ENCODE assay signal across 14 cellular contexts in the genomic region with DNA sequence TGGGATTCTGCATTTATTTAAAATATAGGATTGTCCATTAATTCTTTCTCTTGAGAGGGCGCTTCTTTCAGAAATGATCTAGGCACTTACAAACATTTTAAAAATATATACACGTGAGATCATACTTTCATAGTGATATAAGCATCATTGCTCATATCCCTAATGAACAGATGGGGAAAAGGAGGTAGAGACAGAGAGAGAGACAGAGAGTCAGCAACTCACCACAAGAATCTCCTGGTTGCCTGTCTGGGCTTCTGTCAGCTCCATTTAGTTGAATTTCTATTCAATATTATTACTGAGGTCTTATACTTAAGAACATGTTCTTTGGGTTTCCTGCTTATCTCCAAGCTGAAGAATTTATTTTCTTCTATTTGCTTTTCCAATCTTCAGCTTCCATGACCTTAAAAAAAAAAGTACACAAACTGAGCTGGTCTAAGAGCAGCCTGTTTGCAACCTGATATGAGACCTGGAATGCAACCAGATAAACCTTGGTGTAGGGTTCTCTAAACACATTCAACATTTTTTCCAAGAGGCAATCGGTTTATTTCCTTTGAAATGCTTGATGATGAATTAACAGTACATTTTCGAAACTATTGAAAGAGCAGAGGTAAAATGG. TPM values are rescaled to one million over a fixed set of nuclear protein-coding genes. Genes with fewer than 3 reads are reported as not detected.
DNase-seq lines count a peak whose midpoint lies in the region; ATAC-seq and TF ChIP-seq lines count a peak whose summit lies in the region.
"Had no signal": no experiment of that assay in that cellular context is flagged by ENCODE, and none has a peak within 500 bp of the region (broad histone marks: within the 10 kb centered on the region; RNA-seq: fewer than 3 reads in every experiment).

No MANE protein-coding gene starts in this region.

- no peaks in the 10 kb centered on the region for H3K9me3 ChIP-seq in heart right ventricle
- no peaks in the 10 kb centered on the region for H3K9me3 ChIP-seq in PC-3 (ENCODE audit: low read length)
- H3K9me3 ChIP-seq in hepatocyte (ENCODE audit: low read depth) = no peaks in the 10 kb centered on the region
- no peaks in the 10 kb centered on the region for H3K9me3 ChIP-seq in stomach
- H3K9me3 ChIP-seq in gastroesophageal sphincter = no peaks in the 10 kb centered on the region
- H3K9me3 ChIP-seq: ascending aorta had no signal

- CTCF ChIA-PET in PC-3 (lab: Charles Lee) = no interaction called here

- no peak for DNase-seq in Right ventricle myocardium superior
- DNase-seq in heart right ventricle = no peak
- DNase-seq in PC-3 = peak; percentile 66
- DNase-seq in hepatocyte (ENCODE audit: low spot score) = peak; percentile 28
- no peak for DNase-seq in stomach
- no peak for DNase-seq in activated gamma-delta T cell (lab: John Stamatoyannopoulos, UW)
- DNase-seq: activated T-cell treated with anti-CD3 and anti-CD28 coated beads, Interleukin-2, amount 50 U/mL, for 1 hour; DND-41; NCI-H774 had no signal

- H3K36me3 ChIP-seq in heart right ventricle (no peaks in the 10 kb centered on the region), PC-3 (ENCODE audit: low read depth, low read length) (no peaks in the 10 kb centered on the region), hepatocyte (replicated peaks; ENCODE audit: insufficient read depth, low read depth) (no peaks in the 10 kb centered on the region), stomach (no peaks in the 10 kb centered on the region), gastroesophageal sphincter (no peaks in the 10 kb centered on the region)
- H3K36me3 ChIP-seq: ascending aorta had no signal

- intact Hi-C loops in Right ventricle myocardium superior (cut with DNase I) = loop anchor here (5.0 kb wide), 1 partner anchor 44 kb away; no protein-coding TSS in a partner anchor
- intact Hi-C loops in heart right ventricle (cut with DNase I) = loop anchor here in 1 of 10 donors (5.0 kb wide), 1 partner anchor 721 kb away; no protein-coding TSS in a partner anchor
- intact Hi-C loops in PC-3 (cut with micrococcal nuclease) = no loop called here
- intact Hi-C loops in stomach (cut with DNase I; ENCODE audit: low total_unique reads) = no loop called here

- H3K4me2 ChIP-seq in PC-3 (ENCODE audit: low read length) (peak overlapping the region; percentile 15), hepatocyte (peak overlapping the region; percentile 47)

- peaks cover 0 to 16% (median 5%) of the 10 kb centered on the region in 9 donors for H3K4me1 ChIP-seq in heart right ventricle
- H3K4me1 ChIP-seq in PC-3 (ENCODE audit: insufficient read depth, low read length) = peaks cover 22% of the 10 kb centered on the region
- peaks cover 20% of the 10 kb centered on the region for H3K4me1 ChIP-seq in hepatocyte (ENCODE audit: insufficient read depth)
- peaks cover 0 to 41% (median 29%) of the 10 kb centered on the region in 4 donors for H3K4me1 ChIP-seq in stomach
- H3K4me1 ChIP-seq in gastroesophageal sphincter = no peaks in the 10 kb centered on the region
- H3K4me1 ChIP-seq: ascending aorta had no signal

- no peaks in the 10 kb centered on the region for H3K27me3 ChIP-seq in heart right ventricle
- H3K27me3 ChIP-seq in PC-3 (ENCODE audit: low read length) = no peaks in the 10 kb centered on the region
- H3K27me3 ChIP-seq in hepatocyte = no peaks in the 10 kb centered on the region
- H3K27me3 ChIP-seq in stomach = no peaks in the 10 kb centered on the region
- no peaks in the 10 kb centered on the region for H3K27me3 ChIP-seq in gastroesophageal sphincter
- H3K27me3 ChIP-seq: ascending aorta had no signal

- no TSS peak for BruUV-seq in PC-3 (replicated peaks; lab: Mats Ljungman, UMichigan)

- WGBS in heart right ventricle, 2 donors = 80 to 83% methylated on average over 4 of the region's 4 CpGs
- 47% methylated on average over 4 of the region's 4 CpGs for WGBS in hepatocyte (ENCODE audit: low lambda C conversion rate, missing lambda C conversion rate)
- 23 to 46% (median 34%) methylated on average over 4 of the region's 4 CpGs for WGBS in stomach, 5 donors
- WGBS in gastroesophageal sphincter (ENCODE audit: low coverage in 1 of 2), 2 donors = 71 to 93% methylated on average over 3 to 4 of the region's 4 CpGs

- POLR2A ChIA-PET in PC-3 (lab: Charles Lee; ENCODE audit: unreplicated experiment) = interaction anchor here (0.6 kb wide), 3 partner anchors 147 to 264 kb away, joined by 5 to 7 read pairs (median 5); no protein-coding TSS in a partner anchor

- no peak overlapping the region for H2AFZ ChIP-seq in PC-3 (ENCODE audit: low read length)
- H2AFZ ChIP-seq in hepatocyte = no peak overlapping the region

- no peak for TF ChIP-seq CTCF in heart right ventricle (IDR thresholded peaks at IDR 0.05)
- no peak for TF ChIP-seq CTCF in PC-3 (conservative IDR thresholded peaks at IDR 0.05; ENCODE audit: low read depth, low read length)
- no peak for TF ChIP-seq CTCF in hepatocyte (IDR thresholded peaks at IDR 0.05; ENCODE audit: poor library complexity)
- TF ChIP-seq CTCF in stomach (IDR thresholded peaks at IDR 0.05) = no peak
- no peak for TF ChIP-seq CTCF in gastroesophageal sphincter (IDR thresholded peaks at IDR 0.05)

- no peak overlapping the region for H3K27ac ChIP-seq in heart right ventricle
- H3K27ac ChIP-seq in PC-3 (ENCODE audit: low read length) = no peak overlapping the region
- H3K27ac ChIP-seq in hepatocyte = peak overlapping the region; percentile 33
- H3K27ac ChIP-seq in stomach = peak overlapping the region; percentile 50 to 74 (median 62)
- H3K27ac ChIP-seq in gastroesophageal sphincter = no peak overlapping the region
- H3K27ac ChIP-seq: ascending aorta, SK-N-MC had no signal

- peak; percentile 47 for ATAC-seq in Right ventricle myocardium superior (ENCODE audit: poor library complexity)
- ATAC-seq in heart right ventricle = no peak
- peak; percentile 73 for ATAC-seq in PC-3
- no peak for ATAC-seq in gastroesophageal sphincter
- no peak for ATAC-seq in HG03571 (IDR thresholded peaks at IDR 0.05; ENCODE audit: unreplicated experiment)
- ATAC-seq: activated CD4-positive, CD25-positive, alpha-beta regulatory T cell treated with anti-CD3 and anti-CD28 coated beads, Interleukin-2, amount 50 U/mL, for 24 hours had no signal

- TF ChIP-seq POLR2A in stomach (IDR thresholded peaks at IDR 0.05) (no peak), gastroesophageal sphincter (IDR thresholded peaks at IDR 0.05) (no peak)

- no peak for TF ChIP-seq EP300 in stomach (IDR thresholded peaks at IDR 0.05)
- no peak for TF ChIP-seq EP300 in gastroesophageal sphincter (IDR thresholded peaks at IDR 0.05)

- H3F3A ChIP-seq in PC-3 (ENCODE audit: low read length, unreplicated experiment) = no peaks in the 10 kb centered on the region

- H3K9me2 ChIP-seq in PC-3 (replicated peaks; ENCODE audit: low read length) = no peaks in the 10 kb centered on the region
- no peaks in the 10 kb centered on the region for H3K9me2 ChIP-seq in hepatocyte (replicated peaks; ENCODE audit: insufficient read depth)

- H4K20me1 ChIP-seq in PC-3 (ENCODE audit: low read length) (no peaks in the 10 kb centered on the region), hepatocyte (ENCODE audit: insufficient read depth, poor library complexity, severe bottlenecking) (no peaks in the 10 kb centered on the region)

- H3K9ac ChIP-seq in PC-3 (ENCODE audit: low read length) = no peak overlapping the region

- H3K79me2 ChIP-seq in PC-3 (ENCODE audit: low read length) (no peaks in the 10 kb centered on the region), hepatocyte (no peaks in the 10 kb centered on the region)

- no peak overlapping the region for H3K4me3 ChIP-seq in heart right ventricle
- no peak overlapping the region for H3K4me3 ChIP-seq in PC-3 (ENCODE audit: low read length)
- no peak overlapping the region for H3K4me3 ChIP-seq in hepatocyte
- H3K4me3 ChIP-seq in stomach = peak overlapping the region in 3 of 4 donors; percentile 10 to 19 (median 13)
- H3K4me3 ChIP-seq in gastroesophageal sphincter = no peak overlapping the region
- H3K4me3 ChIP-seq: ascending aorta, SK-N-MC had no signal

RNA-seq across cellular contexts. Expression of gene LIFR, which starts 51.6 kb away (rescaled TPM):
- total RNA-seq in Right ventricle myocardium superior (53.2 TPM), heart right ventricle (10 to 100 TPM; 34.7 to 58.8 (median 46.0) TPM), PC-3 (2014; rRNA removed) (10.4 and 15.7 TPM in 2 replicates), hepatocyte (61.3 and 83.8 TPM in 2 replicates), stomach (100 to 1,000 TPM in 2 of 5 donors, 10 to 100 TPM in 3; 15.2 to 259 (median 86.2) TPM), gastroesophageal sphincter (100 to 1,000 TPM in 1 of 4 donors, 10 to 100 TPM in 3; 61.8 to 105 (median 78.0) TPM)
- polyA plus RNA-seq in heart right ventricle (10 to 100 TPM in 1 of 2 donors, 1 to 10 TPM in 1; 6.0 to 27.2 TPM), hepatocyte (50.2 and 69.2 TPM in 2 replicates), stomach (1 to 10 TPM; 6.2 to 7.7 (median 6.6) TPM)

Comparison
In these comparisons a context has a peak if more than half of its experiments do, and no peak if none do; other contexts are left out.
1. ATAC-seq: peak in Right ventricle myocardium superior (single experiment) and PC-3 (single experiment); none in heart right ventricle (0 of 8), gastroesophageal sphincter (single experiment) and HG03571 (single experiment).
2. DNase-seq: peak in PC-3 (single experiment) and hepatocyte (single experiment); none in Right ventricle myocardium superior (single experiment), heart right ventricle (0 of 2), stomach (single experiment) and activated gamma-delta T cell (single experiment).
3. H3K27ac ChIP-seq: peak in hepatocyte (single experiment) and stomach (5 of 5); none in heart right ventricle (0 of 10), PC-3 (single experiment) and gastroesophageal sphincter (0 of 4).
4. H3K4me3 ChIP-seq: peak in stomach (3 of 4); none in heart right ventricle (0 of 10), PC-3 (single experiment), hepatocyte (single experiment) and gastroesophageal sphincter (0 of 2).